Comparison of ENCODE assay signal across 17 cellular contexts in genomic region chr9:127223266-127223665, GRCh38. TPM values are rescaled to one million over a fixed set of nuclear protein-coding genes. Genes with fewer than 3 reads are reported as not detected.
DNase-seq lines count a peak whose midpoint lies in the region; ATAC-seq and TF ChIP-seq lines count a peak whose summit lies in the region.
"Had no signal": no experiment of that assay in that cellular context is flagged by ENCODE, and none has a peak within 500 bp of the region (broad histone marks: within the 10 kb centered on the region; RNA-seq: fewer than 3 reads in every experiment).

No MANE protein-coding gene starts in this region.

- no peak overlapping the region for H3K4me3 ChIP-seq in CD8-positive, alpha-beta T cell (ENCODE audit: low read depth, low read length)
- no peak overlapping the region for H3K4me3 ChIP-seq in coronary artery
- H3K4me3 ChIP-seq: lung had no signal

- no peaks in the 10 kb centered on the region for H3K27me3 ChIP-seq in CD8-positive, alpha-beta T cell (ENCODE audit: insufficient read depth, low read length)

- H3K4me1 Mint-ChIP-seq in CD8-positive, alpha-beta T cell (ENCODE audit: low read depth) = peaks cover 42% of the 10 kb centered on the region
- H3K4me1 Mint-ChIP-seq in IgD-negative memory B cell = peaks cover 27 to 35% (median 34%) of the 10 kb centered on the region in 3 donors
- peaks cover 7% of the 10 kb centered on the region for H3K4me1 Mint-ChIP-seq in neural crest cell

- CTCF ChIA-PET in CD8-positive, alpha-beta T cell (lab: Charles Lee) = interaction anchor here (1.0 to 2.3 kb wide), 2 partner anchors 9 to 201 kb away, joined by 3 to 10 read pairs; partner anchors contain the start of gene ZNF79

- H3K27me3 Mint-ChIP-seq in CD8-positive, alpha-beta T cell (ENCODE audit: low read depth) = peaks cover 2% of the 10 kb centered on the region
- no peaks in the 10 kb centered on the region for H3K27me3 Mint-ChIP-seq in IgD-negative memory B cell
- peaks cover 48% of the 10 kb centered on the region for H3K27me3 Mint-ChIP-seq in neural crest cell (ENCODE audit: low read depth)

- H3K27ac ChIP-seq in CD8-positive, alpha-beta T cell (ENCODE audit: low read depth, low read length) = no peak overlapping the region
- H3K27ac ChIP-seq in coronary artery = peak overlapping the region; percentile 79 to 91

- intact Hi-C loops in CD8-positive, alpha-beta T cell (cut with DNase I, micrococcal nuclease) = loop anchor here in 1 of 2 experiments (10.0 kb wide), 2 partner anchors 392 to 498 kb away; partner anchors contain the start of gene STXBP1
- intact Hi-C loops in Right ventricle myocardium superior (cut with DNase I) = loop anchor here (10.0 kb wide), 1 partner anchor 172 kb away; the partner anchor contains the start of gene SLC2A8

- peaks cover 33% of the 10 kb centered on the region for H3K4me1 ChIP-seq in CD8-positive, alpha-beta T cell (ENCODE audit: insufficient read depth, low read length)

- H3K27ac Mint-ChIP-seq in CD8-positive, alpha-beta T cell = no peak overlapping the region
- H3K27ac Mint-ChIP-seq in IgD-negative memory B cell = peak overlapping the region in 1 of 3 donors; percentile 83
- no peak overlapping the region for H3K27ac Mint-ChIP-seq in neural crest cell (ENCODE audit: unreplicated experiment)

- no peak for DNase-seq in CD8-positive, alpha-beta T cell
- no peak for DNase-seq in coronary artery (ENCODE audit: low spot score)
- no peak for DNase-seq in neural crest cell (ENCODE audit: low read depth, low spot score)
- DNase-seq in Right ventricle myocardium superior = no peak
- no peak for DNase-seq in NCI-H1092 treated with DMSO at 0.1 percent for 48 hours (lab: John Stamatoyannopoulos, UW)
- no peak for DNase-seq in activated T-cell treated with anti-CD3 and anti-CD28 coated beads for 4 hours
- DNase-seq: activated CD8-positive, alpha-beta memory T cell treated with anti-CD3 and anti-CD28 coated beads for 24 hours; activated effector memory CD4-positive, alpha-beta T cell treated with Interleukin-2 at 50 U/mL for 16 hours; AML-193; DMS153; NCI-H187; SK-N-SH; stimulated activated CD4-positive, alpha-beta T cell treated with anti-CD3 and anti-CD28 coated beads, Interleukin-2, amount 100 ng/mL, for 24 hours had no signal

- H3K9me3 Mint-ChIP-seq in CD8-positive, alpha-beta T cell = no peaks in the 10 kb centered on the region
- H3K9me3 Mint-ChIP-seq in IgD-negative memory B cell (no peaks in the 10 kb centered on the region), neural crest cell (no peaks in the 10 kb centered on the region)

- H3K36me3 ChIP-seq in CD8-positive, alpha-beta T cell (ENCODE audit: insufficient read depth, low read length) = no peaks in the 10 kb centered on the region
- H3K36me3 ChIP-seq: neutrophil had no signal

- no peak for ATAC-seq in CD8-positive, alpha-beta T cell
- ATAC-seq in HG02852 (IDR thresholded peaks at IDR 0.05; ENCODE audit: unreplicated experiment) = no peak
- no peak for ATAC-seq in Right ventricle myocardium superior (ENCODE audit: poor library complexity)

- POLR2A ChIA-PET in CD8-positive, alpha-beta T cell (lab: Charles Lee) = interaction anchor here (1.5 kb wide), 1 partner anchor 25 kb away, joined by 3 read pairs; no protein-coding TSS in a partner anchor

- no peaks in the 10 kb centered on the region for H3K9me3 ChIP-seq in CD8-positive, alpha-beta T cell (ENCODE audit: low read length)
- H3K9me3 ChIP-seq: neutrophil, SK-N-SH had no signal

- peak overlapping the region; percentile 16 for H3K4me3 Mint-ChIP-seq in CD8-positive, alpha-beta T cell
- H3K4me3 Mint-ChIP-seq in IgD-negative memory B cell (peak overlapping the region in 3 of 4 donors; percentile 58 to 75 (median 69)), neural crest cell (peak overlapping the region; percentile 92)

- no peaks in the 10 kb centered on the region for H3K36me3 Mint-ChIP-seq in CD8-positive, alpha-beta T cell
- H3K36me3 Mint-ChIP-seq in IgD-negative memory B cell (no peaks in the 10 kb centered on the region), neural crest cell (ENCODE audit: low read depth) (no peaks in the 10 kb centered on the region)

- no peak for TF ChIP-seq CTCF in CD8-positive, alpha-beta T cell (IDR thresholded peaks at IDR 0.05)
- TF ChIP-seq CTCF in coronary artery (IDR thresholded peaks at IDR 0.05) (no peak), neural crest cell (conservative IDR thresholded peaks at IDR 0.05) (no peak)

RNA-seq across cellular contexts. Expression of gene GARNL3, which starts 41.3 kb away (rescaled TPM):
- total RNA-seq in CD8-positive, alpha-beta T cell = under 1 TPM; 0.49 to 0.72 TPM
- polyA plus RNA-seq in IgD-negative memory B cell = 1.3 TPM
- total RNA-seq in neural crest cell = 10.3 and 10.5 TPM in 2 replicates
- 12.6 TPM for total RNA-seq in Right ventricle myocardium superior

Comparison
In these comparisons a context has a peak if more than half of its experiments do, and no peak if none do; other contexts are left out.
1. H3K4me3 Mint-ChIP-seq: peak in every context shown above with its lines; median percentile 92 in neural crest cell; 69 in IgD-negative memory B cell; 16 in CD8-positive, alpha-beta T cell.